In the genomic region with DNA sequence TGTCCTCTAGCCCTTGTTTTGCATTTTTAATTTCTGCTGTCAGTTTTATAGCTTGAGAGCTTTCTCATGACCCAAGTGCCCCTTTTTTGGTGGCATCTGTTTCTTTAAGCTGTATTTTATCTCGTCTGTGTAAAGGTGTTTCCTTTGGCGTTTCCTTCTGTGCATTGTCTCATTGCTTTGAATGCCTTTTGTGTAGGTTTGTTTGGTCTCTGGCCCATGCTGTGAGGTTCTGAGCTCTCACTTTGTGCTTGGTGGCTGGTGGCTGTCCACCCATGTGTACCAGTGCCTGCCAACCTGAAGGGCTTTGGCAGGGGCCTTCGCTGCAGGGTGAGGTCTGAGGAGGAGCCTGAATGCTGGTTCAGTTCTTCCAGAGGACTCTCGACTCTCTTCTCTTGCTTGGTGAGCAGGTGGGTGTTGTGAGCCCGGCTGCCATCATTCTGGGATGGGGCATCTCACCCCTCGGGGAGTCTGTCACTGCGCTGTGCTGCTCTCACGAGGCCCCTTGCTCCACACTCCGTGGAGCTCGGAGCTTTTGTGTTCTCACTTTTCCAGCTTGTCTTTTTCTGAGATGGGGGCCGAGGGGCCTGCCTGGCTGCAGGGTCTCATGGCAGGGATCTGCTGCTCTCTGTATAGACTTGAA, we compare ENCODE assay signal across 13 cellular contexts. TPM values are rescaled to one million over a fixed set of nuclear protein-coding genes. Genes with fewer than 3 reads are reported as not detected.
DNase-seq lines count a peak whose midpoint lies in the region; ATAC-seq and TF ChIP-seq lines count a peak whose summit lies in the region.
"Had no signal": no experiment of that assay in that cellular context is flagged by ENCODE, and none has a peak within 500 bp of the region (broad histone marks: within the 10 kb centered on the region; RNA-seq: fewer than 3 reads in every experiment).

No MANE protein-coding gene starts in this region.

- no peaks in the 10 kb centered on the region for H3K27me3 Mint-ChIP-seq in CD8-positive, alpha-beta T cell (ENCODE audit: low read depth)
- no peaks in the 10 kb centered on the region for H3K27me3 Mint-ChIP-seq in effector memory CD8-positive, alpha-beta T cell
- H3K27me3 Mint-ChIP-seq in naive thymus-derived CD4-positive, alpha-beta T cell: no peaks in the 10 kb centered on the region

- no peak for ATAC-seq in CD8-positive, alpha-beta T cell
- no peak for ATAC-seq in effector memory CD8-positive, alpha-beta T cell (replicated peaks)
- ATAC-seq in naive thymus-derived CD4-positive, alpha-beta T cell: no peak
- ATAC-seq in GM18502 (IDR thresholded peaks at IDR 0.05; ENCODE audit: poor library complexity, unreplicated experiment): no peak

- H3K4me3 ChIP-seq in CD8-positive, alpha-beta T cell (ENCODE audit: low read depth, low read length): no peak overlapping the region
- no peak overlapping the region for H3K4me3 ChIP-seq in naive thymus-derived CD4-positive, alpha-beta T cell (ENCODE audit: low read length)
- H3K4me3 ChIP-seq: SJSA1 had no signal

- H3K4me1 ChIP-seq in CD8-positive, alpha-beta T cell (ENCODE audit: insufficient read depth, low read length): peaks cover 30% of the 10 kb centered on the region
- peaks cover 0 to 23% of the 10 kb centered on the region in 2 donors for H3K4me1 ChIP-seq in naive thymus-derived CD4-positive, alpha-beta T cell (ENCODE audit: control insufficient read depth in 2 of 2, insufficient read depth in 2 of 2, low read length in 2 of 2)
- H3K4me1 ChIP-seq: SJSA1 had no signal

- H3K4me1 Mint-ChIP-seq in CD8-positive, alpha-beta T cell (ENCODE audit: low read depth): peaks cover 60% of the 10 kb centered on the region
- peaks cover 40 to 70% of the 10 kb centered on the region in 2 donors for H3K4me1 Mint-ChIP-seq in effector memory CD8-positive, alpha-beta T cell (ENCODE audit: low read depth in 2 of 2)
- peaks cover 34 to 82% (median 72%) of the 10 kb centered on the region in 7 donors for H3K4me1 Mint-ChIP-seq in naive thymus-derived CD4-positive, alpha-beta T cell

- H3K27me3 ChIP-seq in CD8-positive, alpha-beta T cell (ENCODE audit: insufficient read depth, low read length): no peaks in the 10 kb centered on the region
- no peaks in the 10 kb centered on the region for H3K27me3 ChIP-seq in naive thymus-derived CD4-positive, alpha-beta T cell (ENCODE audit: control insufficient read depth in 2 of 2, insufficient read depth in 2 of 2, low read length in 2 of 2)
- H3K27me3 ChIP-seq: SJSA1 had no signal

- CTCF ChIA-PET in CD8-positive, alpha-beta T cell (lab: Charles Lee): interaction anchor here (0.7 to 1.5 kb wide), 2 partner anchors 11 to 12 kb away, joined by 3 read pairs; no protein-coding TSS in a partner anchor
- CTCF ChIA-PET in naive thymus-derived CD4-positive, alpha-beta T cell (lab: Charles Lee): no interaction called here

- no peak overlapping the region for H3K27ac ChIP-seq in CD8-positive, alpha-beta T cell (ENCODE audit: low read depth, low read length)
- peak overlapping the region; percentile 40 for H3K27ac ChIP-seq in KOPT-K1 (ENCODE audit: low read depth, low read length, poor library complexity, severe bottlenecking)
- no peak overlapping the region for H3K27ac ChIP-seq in naive thymus-derived CD4-positive, alpha-beta T cell (ENCODE audit: low read depth, low read length)
- H3K27ac ChIP-seq: SJSA1 had no signal

- no peak for TF ChIP-seq CTCF in CD8-positive, alpha-beta T cell (IDR thresholded peaks at IDR 0.05)

- no peak for DNase-seq in CD8-positive, alpha-beta T cell
- no peak for DNase-seq in effector memory CD8-positive, alpha-beta T cell
- no peak for DNase-seq in naive thymus-derived CD4-positive, alpha-beta T cell
- DNase-seq in stimulated activated CD4-positive, alpha-beta T cell treated with anti-CD3 and anti-CD28 coated beads, Interleukin-4, amount 100 ng/mL, for 24 hours: no peak
- DNase-seq in NCI-H2227 treated with DMSO at 0.1 percent for 48 hours (lab: John Stamatoyannopoulos, UW) (no peak), 8988T (no peak)
- DNase-seq: activated CD4-positive, alpha-beta T cell treated with anti-CD3 and anti-CD28 coated beads for 1 hour; effector CD8-positive, alpha-beta T cell; NCI-H510A treated with DMSO at 0.1 percent for 48 hours; stimulated activated CD4-positive, alpha-beta T cell treated with anti-CD3 and anti-CD28 coated beads, Interleukin-12 subunit alpha, Interleukin-12 subunit beta, amount 100 ng/mL, for 4 hours had no signal

- intact Hi-C loops in CD8-positive, alpha-beta T cell (cut with DNase I, micrococcal nuclease): no loop called here
- intact Hi-C loops in naive thymus-derived CD4-positive, alpha-beta T cell (cut with micrococcal nuclease): no loop called here

- H3K9me3 Mint-ChIP-seq in CD8-positive, alpha-beta T cell: no peaks in the 10 kb centered on the region
- no peaks in the 10 kb centered on the region for H3K9me3 Mint-ChIP-seq in effector memory CD8-positive, alpha-beta T cell
- H3K9me3 Mint-ChIP-seq in naive thymus-derived CD4-positive, alpha-beta T cell: peaks cover 0 to under 1% (median 0%) of the 10 kb centered on the region in 11 donors

- peak overlapping the region; percentile 40 for H3K4me3 Mint-ChIP-seq in CD8-positive, alpha-beta T cell
- H3K4me3 Mint-ChIP-seq in effector memory CD8-positive, alpha-beta T cell: peak overlapping the region in 1 of 2 donors; percentile 31
- H3K4me3 Mint-ChIP-seq in naive thymus-derived CD4-positive, alpha-beta T cell: peak overlapping the region; percentile 48 to 69 (median 60)

- H3K36me3 Mint-ChIP-seq in CD8-positive, alpha-beta T cell: peaks cover 44% of the 10 kb centered on the region
- peaks cover 15% of the 10 kb centered on the region for H3K36me3 Mint-ChIP-seq in effector memory CD8-positive, alpha-beta T cell (ENCODE audit: insufficient read depth)
- peaks cover 15 to 37% (median 25%) of the 10 kb centered on the region in 5 donors for H3K36me3 Mint-ChIP-seq in naive thymus-derived CD4-positive, alpha-beta T cell

- H3K9me3 ChIP-seq in CD8-positive, alpha-beta T cell (ENCODE audit: low read length): no peaks in the 10 kb centered on the region
- H3K9me3 ChIP-seq in KOPT-K1 (ENCODE audit: insufficient read depth, low read length, poor library complexity, severe bottlenecking): no peaks in the 10 kb centered on the region
- H3K9me3 ChIP-seq in naive thymus-derived CD4-positive, alpha-beta T cell (ENCODE audit: control insufficient read depth in 2 of 3, low read length in 3 of 3): no peaks in the 10 kb centered on the region
- H3K9me3 ChIP-seq: SJSA1 had no signal

- no peaks in the 10 kb centered on the region for H3K36me3 ChIP-seq in CD8-positive, alpha-beta T cell (ENCODE audit: insufficient read depth, low read length)
- H3K36me3 ChIP-seq in KOPT-K1 (ENCODE audit: insufficient read depth, low read length): no peaks in the 10 kb centered on the region
- peaks cover 0 to 21% (median under 1%) of the 10 kb centered on the region in 3 experiments for H3K36me3 ChIP-seq in naive thymus-derived CD4-positive, alpha-beta T cell (ENCODE audit: control insufficient read depth in 2 of 3, insufficient read depth in 3 of 3, low read length in 3 of 3)
- H3K36me3 ChIP-seq: SJSA1 had no signal

- POLR2A ChIA-PET in CD8-positive, alpha-beta T cell (lab: Charles Lee): no interaction called here
- POLR2A ChIA-PET in naive thymus-derived CD4-positive, alpha-beta T cell (lab: Charles Lee): no interaction called here

- no peak overlapping the region for H3K27ac Mint-ChIP-seq in CD8-positive, alpha-beta T cell
- H3K27ac Mint-ChIP-seq in effector memory CD8-positive, alpha-beta T cell: peak overlapping the region; percentile 54 to 67
- H3K27ac Mint-ChIP-seq in naive thymus-derived CD4-positive, alpha-beta T cell: peak overlapping the region; percentile 14 to 75 (median 52)

RNA-seq across cellular contexts. Expression of a gene that starts 14.9 kb away (rescaled TPM):
- 10 to 100 TPM; 38.6 to 44.3 TPM for total RNA-seq in CD8-positive, alpha-beta T cell
- 10 to 100 TPM; 70.1 to 93.3 (median 86.4) TPM for total RNA-seq in naive thymus-derived CD4-positive, alpha-beta T cell
- 10 to 100 TPM in 1 of 2 donors, 1 to 10 TPM in 1; 8.7 to 10.7 TPM for polyA plus RNA-seq in naive thymus-derived CD4-positive, alpha-beta T cell

RNA-seq across cellular contexts. Expression of a gene that starts 30.0 kb away (rescaled TPM):
- 10 to 100 TPM; 16.0 to 18.1 TPM for total RNA-seq in CD8-positive, alpha-beta T cell
- total RNA-seq in naive thymus-derived CD4-positive, alpha-beta T cell: 10 to 100 TPM; 30.8 to 56.3 (median 53.0) TPM
- polyA plus RNA-seq in naive thymus-derived CD4-positive, alpha-beta T cell: 10 to 100 TPM; 57.5 to 61.0 TPM
